Comparison of ENCODE assay signal across 23 cellular contexts in genomic region chr3:129403450-129403849, GRCh38. TPM values are rescaled to one million over a fixed set of nuclear protein-coding genes. Genes with fewer than 3 reads are reported as not detected.
"Had no signal": no experiment of that assay in that cellular context is flagged by ENCODE, and none has a peak within 500 bp of the region (broad histone marks: within the 10 kb centered on the region; RNA-seq: fewer than 3 reads in every experiment).

No MANE protein-coding gene starts in this region.

- H3K27me3 ChIP-seq: MG63, SJSA1 had no signal

- FAIRE-seq: RCC 7860 had no signal

- DNase-seq: IMR-90, Karpas-422, KG1, MG63, NCI-H1092, NCI-H1436, NCI-H187, NCI-H2029, NCI-H2081 treated with DMSO at 0.1 percent for 48 hours, NCI-H2171, NCI-H226, NCI-H446, NCI-H510A, NCI-H524 treated with DMSO at 0.1 percent for 48 hours, NCI-H69, NCI-H774, Right ventricle myocardium superior, RPMI8226, SIG-M5 had no signal

- H3K4me3 ChIP-seq: MG63, SJSA1, SK-N-MC had no signal

- H3K9me3 ChIP-seq: MG63, SJSA1 had no signal

- H3K27ac ChIP-seq: HL-60, SJSA1, SK-N-MC had no signal

- H3K36me3 ChIP-seq: MG63, SJSA1 had no signal

RNA-seq across cellular contexts. Expression of gene EFCAB12, which starts 25.0 kb away (rescaled TPM):
- total RNA-seq: Right ventricle myocardium superior, SJSA1 had no signal
